In the genomic region with DNA sequence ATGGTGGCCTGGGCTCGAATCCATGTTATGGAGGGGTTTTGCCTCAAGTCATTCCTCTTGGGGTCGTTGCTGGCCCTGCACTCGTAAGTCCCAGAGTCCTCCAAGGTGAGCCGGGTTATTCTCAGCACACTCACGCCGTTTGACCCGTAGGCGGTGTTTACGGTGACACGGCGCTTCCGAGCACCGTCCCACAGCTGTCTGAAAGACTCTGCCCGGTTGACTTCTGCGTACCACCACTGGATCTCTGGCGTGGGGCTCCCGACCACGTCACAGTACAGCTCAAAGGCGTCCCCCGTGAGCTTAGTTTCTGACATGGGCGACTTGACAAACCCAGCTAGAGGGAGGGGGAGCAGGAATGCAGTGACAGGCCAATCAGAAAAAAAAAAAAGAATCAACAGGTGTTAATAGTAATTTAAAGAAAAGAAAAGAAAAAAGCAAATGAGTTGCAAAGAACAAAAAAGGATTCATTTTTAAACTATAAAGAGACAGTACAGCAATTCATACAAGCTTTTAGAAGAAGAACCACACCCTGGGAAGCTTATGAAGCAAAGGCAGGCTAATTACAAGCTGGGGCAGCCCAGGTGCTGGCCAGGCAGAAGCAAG, we compare ENCODE assay signal across 1 cellular context.
TF ChIP-seq lines count a peak whose summit lies in the region.

No MANE protein-coding gene starts in this region.

TF ChIP-seq in IMR-90, 13 proteins besides CTCF, POLR2A, EP300 and RAD21 (continued from another document):
- TF ChIP-seq, protein P1, sequence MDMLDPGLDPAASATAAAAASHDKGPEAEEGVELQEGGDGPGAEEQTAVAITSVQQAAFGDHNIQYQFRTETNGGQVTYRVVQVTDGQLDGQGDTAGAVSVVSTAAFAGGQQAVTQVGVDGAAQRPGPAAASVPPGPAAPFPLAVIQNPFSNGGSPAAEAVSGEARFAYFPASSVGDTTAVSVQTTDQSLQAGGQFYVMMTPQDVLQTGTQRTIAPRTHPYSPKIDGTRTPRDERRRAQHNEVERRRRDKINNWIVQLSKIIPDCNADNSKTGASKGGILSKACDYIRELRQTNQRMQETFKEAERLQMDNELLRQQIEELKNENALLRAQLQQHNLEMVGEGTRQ (IDR thresholded peaks at IDR 0.05; ENCODE audit: low read depth, low read length), result no peak
- TF ChIP-seq CEBPB (IDR thresholded peaks at IDR 0.05; ENCODE audit: low read depth, low read length) (no peak), FOS (IDR thresholded peaks at IDR 0.05; ENCODE audit: low read depth, low read length) (no peak), BHLHE40 (IDR thresholded peaks at IDR 0.05; ENCODE audit: low read depth, low read length) (no peak), MAFK (IDR thresholded peaks at IDR 0.05; ENCODE audit: low read depth, low read length) (no peak), MXI1 (IDR thresholded peaks at IDR 0.05; ENCODE audit: borderline replicate concordance, low read depth, low read length) (no peak), RFX5 (IDR thresholded peaks at IDR 0.05; ENCODE audit: low read depth, low read length) (no peak), SMC3 (IDR thresholded peaks at IDR 0.05; ENCODE audit: low read depth, low read length) (no peak), MAZ (IDR thresholded peaks at IDR 0.05; ENCODE audit: borderline replicate concordance, low read depth, low read length) (no peak), RCOR1 (IDR thresholded peaks at IDR 0.05; ENCODE audit: insufficient replicate concordance, low read length) (no peak)
- TF ChIP-seq, protein P2, sequence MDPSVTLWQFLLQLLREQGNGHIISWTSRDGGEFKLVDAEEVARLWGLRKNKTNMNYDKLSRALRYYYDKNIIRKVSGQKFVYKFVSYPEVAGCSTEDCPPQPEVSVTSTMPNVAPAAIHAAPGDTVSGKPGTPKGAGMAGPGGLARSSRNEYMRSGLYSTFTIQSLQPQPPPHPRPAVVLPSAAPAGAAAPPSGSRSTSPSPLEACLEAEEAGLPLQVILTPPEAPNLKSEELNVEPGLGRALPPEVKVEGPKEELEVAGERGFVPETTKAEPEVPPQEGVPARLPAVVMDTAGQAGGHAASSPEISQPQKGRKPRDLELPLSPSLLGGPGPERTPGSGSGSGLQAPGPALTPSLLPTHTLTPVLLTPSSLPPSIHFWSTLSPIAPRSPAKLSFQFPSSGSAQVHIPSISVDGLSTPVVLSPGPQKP (IDR thresholded peaks at IDR 0.05; ENCODE audit: borderline replicate concordance, low read depth, low read length), result no peak
